ENCODE assay signal across 13 cellular contexts in the genomic region with DNA sequence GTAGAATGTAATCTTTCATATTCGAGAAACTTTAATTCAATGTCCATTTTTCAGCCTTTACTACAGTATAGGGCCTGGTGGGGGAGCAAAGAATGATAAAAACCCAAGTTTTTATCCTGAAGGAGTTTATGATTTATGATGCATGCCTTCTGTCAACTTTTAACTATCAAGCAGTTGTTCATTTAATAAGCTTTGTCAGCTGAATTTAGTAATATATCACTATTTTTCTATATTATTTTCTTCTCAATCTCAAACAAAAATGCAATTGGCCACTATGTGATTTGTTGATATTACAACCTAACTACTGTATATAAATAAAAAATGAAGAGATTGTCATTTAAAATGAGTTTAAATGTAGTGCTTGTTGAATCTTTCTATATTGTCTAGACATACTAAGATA. TPM values are rescaled to one million over a fixed set of nuclear protein-coding genes. Genes with fewer than 3 reads are reported as not detected.
A peak's percentile ranks its signal among the peaks of the same experiment; 100 is the strongest.
DNase-seq lines count a peak whose midpoint lies in the region; ATAC-seq and TF ChIP-seq lines count a peak whose summit lies in the region.
"Had no signal": no experiment of that assay in that cellular context is flagged by ENCODE, and none has a peak within 500 bp of the region (broad histone marks: within the 10 kb centered on the region; RNA-seq: fewer than 3 reads in every experiment).

No MANE protein-coding gene starts in this region.

- ATAC-seq in activated CD4-positive, alpha-beta T cell treated with anti-CD3 and anti-CD28 coated beads for 36 hours = no peak
- ATAC-seq in activated naive CD8-positive, alpha-beta T cell treated with anti-CD3 and anti-CD28 coated beads, Interleukin-2, amount 10 ng/mL, durations not matched to agents 7 days and 5 days (ENCODE audit: low read depth) = no peak
- ATAC-seq in GM18868 (IDR thresholded peaks at IDR 0.05; ENCODE audit: unreplicated experiment) = no peak
- ATAC-seq: left lung had no signal

- H3K4me3 ChIP-seq in HL-60 (replicated peaks; ENCODE audit: insufficient read depth, low read length) (no peak overlapping the region; the same call in 1 of the 2 replicates), right atrium auricular region (no peak overlapping the region)
- H3K4me3 ChIP-seq: left lung had no signal

- no peaks in the 10 kb centered on the region for H3K27me3 Mint-ChIP-seq in activated CD4-positive, alpha-beta T cell treated with anti-CD3 and anti-CD28 coated beads for 36 hours
- no peaks in the 10 kb centered on the region for H3K27me3 Mint-ChIP-seq in activated naive CD8-positive, alpha-beta T cell treated with anti-CD3 and anti-CD28 coated beads, Interleukin-2, amount 10 ng/mL, durations not matched to agents 7 days and 5 days
- H3K27me3 Mint-ChIP-seq in nephron (ENCODE audit: low read depth) = no peaks in the 10 kb centered on the region

- H3K27me3 ChIP-seq in HL-60 (ENCODE audit: insufficient read depth, poor library complexity, severe bottlenecking) (no peaks in the 10 kb centered on the region), right atrium auricular region (no peaks in the 10 kb centered on the region)
- H3K27me3 ChIP-seq: left lung had no signal

- DNase-seq in activated CD4-positive, alpha-beta T cell treated with anti-CD3 and anti-CD28 coated beads for 36 hours = no peak
- DNase-seq in activated CD4-positive, alpha-beta T cell treated with anti-CD3 and anti-CD28 coated beads, Interleukin-2, amount 50 U/mL, for 1 hour = no peak
- DNase-seq in HL-60 (ENCODE audit: low read depth in 1 of 2, low spot score in 1 of 2) (no peak), right atrium auricular region (ENCODE audit: low spot score) (no peak), iPS-NIHi11 (ENCODE audit: low spot score) (no peak)
- no peak for DNase-seq in activated naive CD8-positive, alpha-beta T cell treated with anti-CD3 and anti-CD28 coated beads, Interleukin-2, amount 10 ng/mL, durations not matched to agents 7 days and 5 days
- DNase-seq: DMS79; effector CD8-positive, alpha-beta T cell; left lung; NCI-H2029 treated with DMSO at 0.1 percent for 48 hours; NK-92 treated with Interleukin-12 subunit alpha and Interleukin-12 subunit beta, amount 100 ng/mL, for 24 hours had no signal

- CTCF ChIA-PET in activated CD4-positive, alpha-beta T cell treated with anti-CD3 and anti-CD28 coated beads for 36 hours (lab: Charles Lee) = interaction anchor here (0.7 to 1.8 kb wide), 6 partner anchors 13 to 1560 kb away, joined by 3 to 8 read pairs (median 5); a partner anchor contains a TSS

- peaks cover 32% of the 10 kb centered on the region for H3K4me1 Mint-ChIP-seq in activated CD4-positive, alpha-beta T cell treated with anti-CD3 and anti-CD28 coated beads for 36 hours
- H3K4me1 Mint-ChIP-seq in activated naive CD8-positive, alpha-beta T cell treated with anti-CD3 and anti-CD28 coated beads, Interleukin-2, amount 10 ng/mL, durations not matched to agents 7 days and 5 days = peaks cover 33% of the 10 kb centered on the region
- H3K4me1 Mint-ChIP-seq in nephron = peaks cover 22% of the 10 kb centered on the region

- intact Hi-C loops in activated CD4-positive, alpha-beta T cell treated with anti-CD3 and anti-CD28 coated beads for 36 hours (cut with DNase I, micrococcal nuclease) = loop anchor here (5.0 to 10.0 kb wide), 6 partner anchors 172 to 1757 kb away; a partner anchor contains a TSS

- TF ChIP-seq CTCF in HL-60 (IDR thresholded peaks at IDR 0.05; ENCODE audit: insufficient read depth, low read length) (no peak), nephron (IDR thresholded peaks at IDR 0.05; ENCODE audit: unreplicated experiment in 3 of 3) (no peak), right atrium auricular region (IDR thresholded peaks at IDR 0.05) (no peak)

- POLR2A ChIA-PET in activated CD4-positive, alpha-beta T cell treated with anti-CD3 and anti-CD28 coated beads for 36 hours (lab: Charles Lee) = no interaction called here
- POLR2A ChIA-PET in activated naive CD8-positive, alpha-beta T cell treated with anti-CD3 and anti-CD28 coated beads, Interleukin-2, amount 10 ng/mL, durations not matched to agents 7 days and 5 days (lab: Charles Lee) = no interaction called here

- H3K36me3 ChIP-seq in right atrium auricular region = peaks cover 33% of the 10 kb centered on the region

- no peaks in the 10 kb centered on the region for H3K9me3 ChIP-seq in right atrium auricular region
- H3K9me3 ChIP-seq: left lung had no signal

- H3K4me1 ChIP-seq in right atrium auricular region = peaks cover 0 to 20% of the 10 kb centered on the region in 2 donors

- peak overlapping the region; percentile 88 for H3K4me3 Mint-ChIP-seq in activated CD4-positive, alpha-beta T cell treated with anti-CD3 and anti-CD28 coated beads for 36 hours
- H3K4me3 Mint-ChIP-seq in activated naive CD8-positive, alpha-beta T cell treated with anti-CD3 and anti-CD28 coated beads, Interleukin-2, amount 10 ng/mL, durations not matched to agents 7 days and 5 days = peak overlapping the region; percentile 60
- peak overlapping the region; percentile 67 to 79 (median 77) for H3K4me3 Mint-ChIP-seq in nephron

- H3K27ac ChIP-seq in HL-60 (replicated peaks) (peak overlapping the region; percentile 29), right atrium auricular region (no peak overlapping the region)
- H3K27ac ChIP-seq: left lung had no signal

- H3K36me3 Mint-ChIP-seq in activated CD4-positive, alpha-beta T cell treated with anti-CD3 and anti-CD28 coated beads for 36 hours (ENCODE audit: low read depth) = peaks cover 33% of the 10 kb centered on the region
- peaks cover 14% of the 10 kb centered on the region for H3K36me3 Mint-ChIP-seq in activated naive CD8-positive, alpha-beta T cell treated with anti-CD3 and anti-CD28 coated beads, Interleukin-2, amount 10 ng/mL, durations not matched to agents 7 days and 5 days
- peaks cover 29% of the 10 kb centered on the region for H3K36me3 Mint-ChIP-seq in nephron (ENCODE audit: low read depth)

- H3K27ac Mint-ChIP-seq in activated CD4-positive, alpha-beta T cell treated with anti-CD3 and anti-CD28 coated beads for 36 hours = peak overlapping the region; percentile 70
- H3K27ac Mint-ChIP-seq in activated naive CD8-positive, alpha-beta T cell treated with anti-CD3 and anti-CD28 coated beads, Interleukin-2, amount 10 ng/mL, durations not matched to agents 7 days and 5 days = no peak overlapping the region
- peak overlapping the region in 1 of 3 experiments; percentile 37 for H3K27ac Mint-ChIP-seq in nephron

- no peaks in the 10 kb centered on the region for H3K9me3 Mint-ChIP-seq in activated CD4-positive, alpha-beta T cell treated with anti-CD3 and anti-CD28 coated beads for 36 hours (ENCODE audit: low read depth)
- no peaks in the 10 kb centered on the region for H3K9me3 Mint-ChIP-seq in activated naive CD8-positive, alpha-beta T cell treated with anti-CD3 and anti-CD28 coated beads, Interleukin-2, amount 10 ng/mL, durations not matched to agents 7 days and 5 days
- no peaks in the 10 kb centered on the region for H3K9me3 Mint-ChIP-seq in nephron

RNA-seq across cellular contexts. Expression of a gene that starts 2.4 kb away (rescaled TPM):
- 10 to 100 TPM; 32.3 to 44.8 TPM for total RNA-seq in activated CD4-positive, alpha-beta T cell treated with anti-CD3 and anti-CD28 coated beads for 36 hours
- total RNA-seq in activated naive CD8-positive, alpha-beta T cell treated with anti-CD3 and anti-CD28 coated beads, Interleukin-2, amount 10 ng/mL, durations not matched to agents 7 days and 5 days = 10 to 100 TPM; 39.2 to 43.4 TPM
- total RNA-seq in right atrium auricular region = 10 to 100 TPM; 24.7 to 30.6 TPM
